In the genomic region with DNA sequence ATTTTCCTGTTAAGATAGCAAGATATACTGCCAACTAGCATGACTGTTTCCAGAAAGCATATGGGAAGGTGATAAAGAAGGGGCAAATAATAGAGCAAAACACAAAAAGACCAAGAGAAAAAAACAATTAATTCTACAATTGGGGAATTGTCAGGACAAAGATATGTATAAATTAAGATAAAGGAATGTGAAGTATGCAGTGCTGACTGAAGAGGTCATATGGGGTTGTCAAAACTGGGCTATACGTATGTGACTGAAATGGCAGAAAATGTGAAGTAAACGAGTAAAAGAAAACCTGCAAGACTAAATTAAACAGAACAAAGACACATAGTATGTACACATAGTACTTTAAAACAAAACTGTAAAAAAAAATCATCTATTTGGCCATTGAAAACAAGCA, we compare ENCODE assay signal across 28 cellular contexts.
A peak's percentile ranks its signal among the peaks of the same experiment; 100 is the strongest.
DNase-seq lines count a peak whose midpoint lies in the region; ATAC-seq and TF ChIP-seq lines count a peak whose summit lies in the region.
"Had no signal": no experiment of that assay in that cellular context is flagged by ENCODE, and none has a peak within 500 bp of the region (broad histone marks: within the 10 kb centered on the region; RNA-seq: fewer than 3 reads in every experiment).

No MANE protein-coding gene starts in this region.

- H3K4me2 ChIP-seq in mesenchymal stem cell (ENCODE audit: low read length, poor library complexity, severe bottlenecking) = no peak overlapping the region

- H3K9me3 ChIP-seq in mesenchymal stem cell (ENCODE audit: control insufficient read depth, low read length) = no peaks in the 10 kb centered on the region
- H3K9me3 ChIP-seq: ovary, suprapubic skin had no signal

- peak overlapping the region; percentile 85 for H2BK120ac ChIP-seq in mesenchymal stem cell (ENCODE audit: low read depth, low read length)

- peak overlapping the region; percentile 86 for H3K27ac ChIP-seq in mesenchymal stem cell (ENCODE audit: low read length, poor library complexity, severe bottlenecking)
- H3K27ac ChIP-seq: dorsolateral prefrontal cortex, ovary, suprapubic skin had no signal

- peak overlapping the region in 1 of 2 experiments; percentile 91 for H3K18ac ChIP-seq in mesenchymal stem cell (ENCODE audit: low read depth in 1 of 2, low read length in 2 of 2)

- no CpG with 5 or more reads among the region's 2 CpGs for WGBS in mesenchymal stem cell

- H3K9me3 Mint-ChIP-seq in HFFc6 = no peaks in the 10 kb centered on the region
- H3K9me3 Mint-ChIP-seq in activated naive CD8-positive, alpha-beta T cell treated with anti-CD3 and anti-CD28 coated beads, Interleukin-2, amount 50 U/mL, for 24 hours = no peaks in the 10 kb centered on the region
- H3K9me3 Mint-ChIP-seq: activated CD8-positive, alpha-beta T cell treated with anti-CD3 and anti-CD28 coated beads for 36 hours; activated naive CD4-positive, alpha-beta T cell treated with anti-CD3 and anti-CD28 coated beads, Interleukin-2, amount 50 U/mL, for 24 hours; activated T-helper 2 cell treated with anti-CD3 and anti-CD28 coated beads, Interferon-gamma antibody, Interleukin-2, Interleukin-4, amounts not matched to agents 10 μg/mL and 5 μg/mL and 100 μg/mL, durations not matched to agents 14 hours and 24 hours and 36 hours; natural killer cell had no signal

- H3K36me3 Mint-ChIP-seq in HFFc6 (ENCODE audit: low read depth) = peaks cover 3% of the 10 kb centered on the region; the same call in 1 of the 2 replicates
- peaks cover 6% of the 10 kb centered on the region for H3K36me3 Mint-ChIP-seq in activated naive CD8-positive, alpha-beta T cell treated with anti-CD3 and anti-CD28 coated beads, Interleukin-2, amount 50 U/mL, for 24 hours (ENCODE audit: low read depth)
- H3K36me3 Mint-ChIP-seq: natural killer cell had no signal

- no peak for ATAC-seq in activated naive CD8-positive, alpha-beta T cell treated with anti-CD3 and anti-CD28 coated beads, Interleukin-2, amount 50 U/mL, for 24 hours
- ATAC-seq: activated CD8-positive, alpha-beta T cell treated with anti-CD3 and anti-CD28 coated beads for 36 hours; natural killer cell; right cardiac atrium; stimulated activated memory B cell treated with anti-CD40 and anti-IgM and Interleukin-4, amounts not matched to agents 10 μg/mL and 1 μg/mL and 100 μg/mL, for 72 hours; T-helper 17 cell had no signal

- no peak overlapping the region for H3K4ac ChIP-seq in mesenchymal stem cell (ENCODE audit: low read depth in 1 of 2, low read length in 2 of 2)

- H3K4me1 ChIP-seq in mesenchymal stem cell (ENCODE audit: control insufficient read depth, insufficient read depth, low read depth, low read length) = peaks cover 8% of the 10 kb centered on the region

- no peak overlapping the region for H4K91ac ChIP-seq in mesenchymal stem cell (ENCODE audit: low read length)

- H3K27ac Mint-ChIP-seq in HFFc6 = peak overlapping the region; percentile 86
- H3K27ac Mint-ChIP-seq in activated naive CD8-positive, alpha-beta T cell treated with anti-CD3 and anti-CD28 coated beads, Interleukin-2, amount 50 U/mL, for 24 hours = no peak overlapping the region
- H3K27ac Mint-ChIP-seq: activated CD8-positive, alpha-beta T cell treated with anti-CD3 and anti-CD28 coated beads for 36 hours; activated naive CD4-positive, alpha-beta T cell treated with anti-CD3 and anti-CD28 coated beads, Interleukin-2, amount 50 U/mL, for 24 hours; activated T-helper 2 cell treated with anti-CD3 and anti-CD28 coated beads, Interferon-gamma antibody, Interleukin-2, Interleukin-4, amounts not matched to agents 10 μg/mL and 5 μg/mL and 100 μg/mL, durations not matched to agents 14 hours and 24 hours and 36 hours; CD14-positive monocyte; IgD-negative memory B cell; natural killer cell; stimulated activated memory B cell treated with anti-CD40 and anti-IgM and Interleukin-4, amounts not matched to agents 10 μg/mL and 1 μg/mL and 100 μg/mL, for 72 hours; T-helper 17 cell had no signal

- H3K14ac ChIP-seq in mesenchymal stem cell (ENCODE audit: low read length in 2 of 2) = no peak overlapping the region

- H3K4me3 ChIP-seq in choroid plexus epithelial cell (ENCODE audit: low read depth, low read length) (no peak overlapping the region), mesenchymal stem cell (ENCODE audit: insufficient read depth in 1 of 2, low read depth in 1 of 2, low read length in 2 of 2) (no peak overlapping the region)
- H3K4me3 ChIP-seq: dorsolateral prefrontal cortex, ovary, suprapubic skin had no signal

- H3K4me1 Mint-ChIP-seq in HFFc6 (ENCODE audit: low read depth) = peaks cover 78% of the 10 kb centered on the region
- H3K4me1 Mint-ChIP-seq in activated naive CD8-positive, alpha-beta T cell treated with anti-CD3 and anti-CD28 coated beads, Interleukin-2, amount 50 U/mL, for 24 hours = no peaks in the 10 kb centered on the region
- H3K4me1 Mint-ChIP-seq: activated naive CD4-positive, alpha-beta T cell treated with anti-CD3 and anti-CD28 coated beads, Interleukin-2, amount 50 U/mL, for 24 hours; CD14-positive monocyte; stimulated activated memory B cell treated with anti-CD40 and anti-IgM and Interleukin-4, amounts not matched to agents 10 μg/mL and 1 μg/mL and 100 μg/mL, for 72 hours; T-helper 17 cell had no signal

- no peak overlapping the region for H3K9ac ChIP-seq in mesenchymal stem cell (ENCODE audit: low read length)

- no peak overlapping the region for H2BK12ac ChIP-seq in mesenchymal stem cell (ENCODE audit: low read length in 2 of 2)

- H2BK5ac ChIP-seq in mesenchymal stem cell (ENCODE audit: low read depth, low read length, poor library complexity, severe bottlenecking) = peak overlapping the region; percentile 94

- TF ChIP-seq CTCF in HFFc6 (IDR thresholded peaks at IDR 0.05) (no peak), choroid plexus epithelial cell (conservative IDR thresholded peaks at IDR 0.05; ENCODE audit: low read depth, low read length) (no peak)

- H2AK5ac ChIP-seq in mesenchymal stem cell (ENCODE audit: low read length, severe bottlenecking) = no peak overlapping the region

- no peak overlapping the region for H4K8ac ChIP-seq in mesenchymal stem cell (ENCODE audit: low read length)

- peaks cover 3% of the 10 kb centered on the region for H3K79me1 ChIP-seq in mesenchymal stem cell (replicated peaks; ENCODE audit: low read length, poor library complexity, severe bottlenecking)

- H3K36me3 ChIP-seq in mesenchymal stem cell (ENCODE audit: control insufficient read depth in 1 of 2, insufficient read depth in 2 of 2, low read depth in 1 of 2, low read length in 2 of 2) = no peaks in the 10 kb centered on the region
- H3K36me3 ChIP-seq: ovary, suprapubic skin had no signal

- H3K4me3 Mint-ChIP-seq in HFFc6 = peak overlapping the region; percentile 75
- no peak overlapping the region for H3K4me3 Mint-ChIP-seq in activated naive CD8-positive, alpha-beta T cell treated with anti-CD3 and anti-CD28 coated beads, Interleukin-2, amount 50 U/mL, for 24 hours
- H3K4me3 Mint-ChIP-seq: activated CD8-positive, alpha-beta T cell treated with anti-CD3 and anti-CD28 coated beads for 36 hours; activated naive CD4-positive, alpha-beta T cell treated with anti-CD3 and anti-CD28 coated beads, Interleukin-2, amount 50 U/mL, for 24 hours; CD14-positive monocyte; IgD-negative memory B cell; natural killer cell; stimulated activated memory B cell treated with anti-CD40 and anti-IgM and Interleukin-4, amounts not matched to agents 10 μg/mL and 1 μg/mL and 100 μg/mL, for 72 hours; T-helper 17 cell had no signal

- no peaks in the 10 kb centered on the region for H3K27me3 ChIP-seq in mesenchymal stem cell (ENCODE audit: control insufficient read depth in 1 of 2, insufficient read depth in 1 of 2, low read length in 2 of 2)
- H3K27me3 ChIP-seq: dorsolateral prefrontal cortex, ovary, suprapubic skin had no signal

- H2AFZ ChIP-seq in mesenchymal stem cell (ENCODE audit: low read depth, low read length) = no peak overlapping the region

- H3K23ac ChIP-seq in mesenchymal stem cell (ENCODE audit: low read length in 2 of 2) = no peak overlapping the region

- DNase-seq in EH (ENCODE audit: low read depth) = peak; percentile 62
- no peak for DNase-seq in HFFc6
- DNase-seq in choroid plexus epithelial cell (ENCODE audit: low read depth) = peak; percentile 63
- no peak for DNase-seq in mesenchymal stem cell
- no peak for DNase-seq in stimulated activated CD4-positive, alpha-beta T cell treated with anti-CD3 and anti-CD28 coated beads, Interleukin-4, amount 100 ng/mL, for 24 hours
- DNase-seq in activated naive CD8-positive, alpha-beta T cell treated with anti-CD3 and anti-CD28 coated beads, Interleukin-2, amount 50 U/mL, for 24 hours = no peak
- DNase-seq in nucleus accumbens (lab: John Stamatoyannopoulos, UW) = no peak
- DNase-seq in RKO (ENCODE audit: low spot score) = no peak
- DNase-seq: activated CD4-positive, CD25-positive, alpha-beta regulatory T cell treated with anti-CD3 and anti-CD28 coated beads, Interleukin-2, amount 50 U/mL, for 72 hours; activated CD8-positive, alpha-beta T cell treated with anti-CD3 and anti-CD28 coated beads for 36 hours; anterior cingulate cortex; caudate nucleus; dorsolateral prefrontal cortex; natural killer cell; NCI-H1092; NCI-H1694 treated with DMSO at 0.1 percent for 48 hours; NCI-H2171 treated with DMSO at 0.1 percent for 48 hours; NCI-H524 treated with DMSO at 0.1 percent for 48 hours; ovary; right cardiac atrium; stimulated activated CD4-positive, alpha-beta T cell treated with anti-CD3 and anti-CD28 coated beads, Interleukin-4, amount 100 ng/mL, for 4 hours; T-helper 17 cell had no signal

- H3K27me3 Mint-ChIP-seq in HFFc6 (ENCODE audit: insufficient read depth) = no peaks in the 10 kb centered on the region
- no peaks in the 10 kb centered on the region for H3K27me3 Mint-ChIP-seq in activated naive CD8-positive, alpha-beta T cell treated with anti-CD3 and anti-CD28 coated beads, Interleukin-2, amount 50 U/mL, for 24 hours
- H3K27me3 Mint-ChIP-seq: activated CD8-positive, alpha-beta T cell treated with anti-CD3 and anti-CD28 coated beads for 36 hours; activated naive CD4-positive, alpha-beta T cell treated with anti-CD3 and anti-CD28 coated beads, Interleukin-2, amount 50 U/mL, for 24 hours; IgD-negative memory B cell; stimulated activated memory B cell treated with anti-CD40 and anti-IgM and Interleukin-4, amounts not matched to agents 10 μg/mL and 1 μg/mL and 100 μg/mL, for 72 hours; T-helper 17 cell had no signal

- H2BK15ac ChIP-seq in mesenchymal stem cell (ENCODE audit: low read depth, poor library complexity, severe bottlenecking) = no peak overlapping the region

Comparison
In these comparisons a context has a peak if more than half of its experiments do, and no peak if none do; other contexts are left out.
1. DNase-seq: peak in EH (single experiment) and choroid plexus epithelial cell (single experiment); none in HFFc6 (single experiment), mesenchymal stem cell (single experiment), stimulated activated CD4-positive, alpha-beta T cell treated with anti-CD3 and anti-CD28 coated beads, Interleukin-4, amount 100 ng/mL, for 24 hours (single experiment), activated naive CD8-positive, alpha-beta T cell treated with anti-CD3 and anti-CD28 coated beads, Interleukin-2, amount 50 U/mL, for 24 hours (single experiment), nucleus accumbens (0 of 56) and RKO (single experiment).